In the genomic region with DNA sequence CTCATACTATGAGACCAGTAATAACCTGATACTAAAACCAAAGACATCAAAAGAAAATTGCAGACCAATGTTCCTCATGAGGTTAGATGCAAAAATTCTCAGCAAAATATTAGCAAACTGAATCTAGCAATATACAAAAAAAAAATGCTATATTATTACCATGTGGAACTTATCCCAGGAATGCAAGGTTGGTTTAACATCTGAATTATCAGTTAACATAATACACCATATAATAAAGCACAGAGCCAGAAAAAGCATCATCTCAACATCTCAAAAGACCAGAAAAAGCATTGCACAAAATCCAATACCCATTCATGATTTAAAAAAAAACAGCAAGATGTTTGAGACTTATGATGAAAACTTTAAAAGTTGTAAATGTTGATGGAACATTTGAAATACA, we compare ENCODE assay signal across 24 cellular contexts. TPM values are rescaled to one million over a fixed set of nuclear protein-coding genes. Genes with fewer than 3 reads are reported as not detected.
DNase-seq lines count a peak whose midpoint lies in the region; ATAC-seq, FAIRE-seq and TF ChIP-seq lines count a peak whose summit lies in the region.
"Had no signal": no experiment of that assay in that cellular context is flagged by ENCODE, and none has a peak within 500 bp of the region (broad histone marks: within the 10 kb centered on the region; RNA-seq: fewer than 3 reads in every experiment).

No MANE protein-coding gene starts in this region.

- H3K79me2 ChIP-seq in GM12878 (ENCODE audit: control insufficient read depth, insufficient read depth, low read length), result no peaks in the 10 kb centered on the region

- TF ChIP-seq POLR2A in GM12878 (IDR thresholded peaks at IDR 0.05; ENCODE audit: low read depth, low read length) (no peak), suprapubic skin (IDR thresholded peaks at IDR 0.05) (no peak)

- peaks cover 2% of the 10 kb centered on the region; the same call in 1 of the 2 replicates for H3K9me3 ChIP-seq in HEK293 (ENCODE audit: control insufficient read depth, insufficient read depth, low read depth, low read length)
- H3K9me3 ChIP-seq in GM12878 (replicated peaks; ENCODE audit: control insufficient read depth, insufficient read depth, low read length), result peaks cover 6% of the 10 kb centered on the region
- no peaks in the 10 kb centered on the region for H3K9me3 ChIP-seq in pancreas
- peaks cover 7% of the 10 kb centered on the region for H3K9me3 ChIP-seq in suprapubic skin
- H3K9me3 ChIP-seq: Caco-2 had no signal

- H3K27ac ChIP-seq in HEK293 (ENCODE audit: extremely low read depth, low read depth, low read length) (no peak overlapping the region), GM12878 (ENCODE audit: control insufficient read depth, insufficient read depth) (no peak overlapping the region), pancreas (no peak overlapping the region), suprapubic skin (no peak overlapping the region)
- H3K27ac ChIP-seq: 22Rv1; A549; BLaER1 treated with 17β-estradiol and CSF1 and Interleukin-3, amounts not matched to agents 10 nM and 100 nM; C4-2B had no signal

- no peak for ATAC-seq in GM12878
- no peak for ATAC-seq in pancreas
- no peak for ATAC-seq in GM21576 (IDR thresholded peaks at IDR 0.05; ENCODE audit: unreplicated experiment)
- ATAC-seq: A549; CD8-positive, alpha-beta T cell had no signal

- no peaks in the 10 kb centered on the region for H3K4me1 ChIP-seq in HEK293 (ENCODE audit: control insufficient read depth, insufficient read depth, low read length)
- no peaks in the 10 kb centered on the region for H3K4me1 ChIP-seq in GM12878 (ENCODE audit: control insufficient read depth, insufficient read depth, low read length)
- H3K4me1 ChIP-seq in pancreas, result peaks cover 0 to 5% (median 4%) of the 10 kb centered on the region in 3 donors
- no peaks in the 10 kb centered on the region for H3K4me1 ChIP-seq in suprapubic skin
- H3K4me1 ChIP-seq: BLaER1 treated with 17β-estradiol and CSF1 and Interleukin-3, amounts not matched to agents 10 nM and 100 nM; Caco-2 had no signal

- in situ Hi-C loops in GM12878 (cut with MboI), result no loop called here

- no peak overlapping the region for H3K4me3 ChIP-seq in HEK293 (ENCODE audit: low read depth, low read length)
- no peak overlapping the region for H3K4me3 ChIP-seq in GM12878
- no peak overlapping the region for H3K4me3 ChIP-seq in pancreas
- no peak overlapping the region for H3K4me3 ChIP-seq in suprapubic skin
- H3K4me3 ChIP-seq: A549; BLaER1 treated with 17β-estradiol and CSF1 and Interleukin-3, amounts not matched to agents 10 nM and 100 nM had no signal

- no peak for TF ChIP-seq EP300 in GM12878 (IDR thresholded peaks at IDR 0.05; ENCODE audit: borderline replicate concordance in 1 of 2, control insufficient read depth in 1 of 2, low read depth in 2 of 2, low read length in 2 of 2)
- no peak for TF ChIP-seq EP300 in suprapubic skin (IDR thresholded peaks at IDR 0.05)

- no peaks in the 10 kb centered on the region for H4K20me1 ChIP-seq in GM12878 (ENCODE audit: control insufficient read depth, insufficient read depth)
- H4K20me1 ChIP-seq: BLaER1 treated with 17β-estradiol and CSF1 and Interleukin-3, amounts not matched to agents 10 nM and 100 nM had no signal

- H3K36me3 ChIP-seq in HEK293 (ENCODE audit: control insufficient read depth in 2 of 2, insufficient read depth in 1 of 2, low read length in 2 of 2) (no peaks in the 10 kb centered on the region), GM12878 (ENCODE audit: control insufficient read depth in 2 of 2, insufficient read depth in 2 of 2, low read length in 1 of 2) (no peaks in the 10 kb centered on the region), pancreas (no peaks in the 10 kb centered on the region), suprapubic skin (no peaks in the 10 kb centered on the region)

- TF ChIP-seq CTCF in D721Med (IDR thresholded peaks at IDR 0.05; ENCODE audit: insufficient read depth, missing control alignments) (no peak), HEK293 (tag by site-specific recombination; IDR thresholded peaks at IDR 0.05) (no peak), GM12878 (IDR thresholded peaks at IDR 0.05 in 2 of 3, conservative IDR thresholded peaks at IDR 0.05 in 1 of 3; ENCODE audit: control insufficient read depth in 2 of 3, extremely low read depth in 1 of 3, insufficient read depth in 1 of 3, low read depth in 3 of 3, low read length in 3 of 3) (no peak), pancreas (IDR thresholded peaks at IDR 0.05) (no peak), suprapubic skin (IDR thresholded peaks at IDR 0.05) (no peak)

- no peak overlapping the region for H3K9ac ChIP-seq in GM12878 (ENCODE audit: control insufficient read depth, insufficient read depth, low read length)
- H3K9ac ChIP-seq: BLaER1 treated with 17β-estradiol and CSF1 and Interleukin-3, amounts not matched to agents 10 nM and 100 nM had no signal

- no peak for TF ChIP-seq RAD21 in GM12878 (IDR thresholded peaks at IDR 0.05; ENCODE audit: insufficient read depth, low read depth, low read length)

- POLR2A ChIA-PET in HEK293 (lab: Yijun Ruan, JAX), result no interaction called here
- POLR2A ChIA-PET in GM12878 (lab: Charles Lee), result no interaction called here

- SMC1A ChIA-PET in GM12878 (lab: Charles Lee; ENCODE audit: uncharacterized antibody, unreplicated experiment), result interaction anchor here (1.0 kb wide), 1 partner anchor 12 kb away, joined by 3 read pairs; no protein-coding TSS in a partner anchor

- intact Hi-C loops in GM12878 (cut with micrococcal nuclease; ENCODE audit: unreplicated experiment), result no loop called here
- intact Hi-C loops in pancreas (cut with DNase I), result no loop called here

- no peak overlapping the region for H2AFZ ChIP-seq in GM12878 (ENCODE audit: control insufficient read depth, low read depth, low read length)

- FAIRE-seq in D721Med (lab: Jason Lieb, UNC), result peak; percentile 98
- peak; percentile 65 for FAIRE-seq in GM12878 (lab: Jason Lieb, UNC)
- FAIRE-seq in frontal cortex (lab: Jason Lieb, UNC), result peak; percentile 3
- no peak for FAIRE-seq in pancreas (lab: Jason Lieb, UNC)
- FAIRE-seq: A549, GM12891 had no signal

- DNase-seq in D721Med (ENCODE audit: insufficient read length, low spot score), result no peak
- no peak for DNase-seq in GM12878 (ENCODE audit: low read depth, low spot score)
- DNase-seq in frontal cortex (ENCODE audit: low spot score in 2 of 2), result no peak
- no peak for DNase-seq in pancreas
- DNase-seq in suprapubic skin (ENCODE audit: low spot score in 2 of 2), result no peak
- DNase-seq: AML-193; Caco-2; Calu3; CD4-positive, alpha-beta T cell; CD8-positive, alpha-beta T cell; DMS 273 treated with DMSO at 0.1 percent for 48 hours; DMS153; DMS53; DMS79; DND-41; EL; GDM1 had no signal

- peaks cover 0 to 3% of the 10 kb centered on the region in 2 experiments; a peak in 2 of 4 replicates for H3K27me3 ChIP-seq in GM12878 (replicated peaks in 1 of 2; ENCODE audit: control insufficient read depth in 2 of 2, insufficient read depth in 2 of 2, low read length in 1 of 2)
- H3K27me3 ChIP-seq in pancreas, result no peaks in the 10 kb centered on the region
- H3K27me3 ChIP-seq in suprapubic skin, result no peaks in the 10 kb centered on the region
- H3K27me3 ChIP-seq: BLaER1 treated with 17β-estradiol and CSF1 and Interleukin-3, amounts not matched to agents 10 nM and 100 nM had no signal

- no peak overlapping the region for H3K4me2 ChIP-seq in GM12878 (ENCODE audit: control insufficient read depth, insufficient read depth)
- H3K4me2 ChIP-seq: A549; BLaER1 treated with 17β-estradiol and CSF1 and Interleukin-3, amounts not matched to agents 10 nM and 100 nM had no signal

- CTCF ChIA-PET in HEK293 (lab: Yijun Ruan, JAX), result no interaction called here
- CTCF ChIA-PET in GM12878 (lab: Yijun Ruan, JAX), result no interaction called here

- RAD21 ChIA-PET in GM12878 (lab: Charles Lee; ENCODE audit: unreplicated experiment), result no interaction called here

- no TSS peak for BruUV-seq in GM12878 (replicated peaks; lab: Mats Ljungman, UMichigan)

TF ChIP-seq in HEK293, 187 proteins besides CTCF, POLR2A, EP300 and RAD21:
- TF ChIP-seq SETDB1 (IDR thresholded peaks at IDR 0.05; ENCODE audit: insufficient read length, low read length) (peak; percentile 41), ZNF549 (tag by site-specific recombination; IDR thresholded peaks at IDR 0.05) (no peak)

TF ChIP-seq in GM12878, 131 proteins besides CTCF, POLR2A, EP300 and RAD21 (continues in another document):
- no peak for TF ChIP-seq FOXM1 (IDR thresholded peaks at IDR 0.05; ENCODE audit: low read depth, low read length)

RNA-seq across cellular contexts. Expression of a gene that starts 8.3 kb away (rescaled TPM):
- 33.4 and 36.8 TPM in 2 replicates for total RNA-seq in GM12878 (2013; cell fraction: nucleolus; rRNA removed)
- total RNA-seq in GM12878 (2014; rRNA removed) (6.5 and 7.7 TPM in 2 replicates), GM12878 (2014; rRNA removed; fragmentation: Illumina TruSeq; extraction: Trizol) (9.5 and 9.6 TPM in 2 replicates), GM12878 (2021) (12.0 and 14.4 TPM in 2 replicates), frontal cortex (13.5 TPM), pancreas (10 to 100 TPM in 1 of 6 donors, 1 to 10 TPM in 5; 7.4 to 14.2 (median 8.3) TPM), suprapubic skin (10 to 100 TPM; 22.7 to 43.5 (median 32.4) TPM)
- 5.0 TPM for polyA plus RNA-seq in GM12878 (2011; ENCODE audit: low read depth)
- polyA plus RNA-seq in GM12878 (2011; rRNA removed) (17.4 and 19.1 TPM in 2 replicates), GM12878 (2014; fragmentation: Illumina TruSeq; extraction: Trizol) (10.6 and 12.7 TPM in 2 replicates), GM12878 (2014; fragmentation: Nextera tagmentation; extraction: Ambion mirVana) (1 to 10 TPM; 1.7 to 2.7 TPM), GM12878 (2014; rRNA removed) (8.0 and 10.2 TPM in 2 replicates), GM12878 (2016; fragmentation: Nextera tagmentation; extraction: Ambion mirVana) (1 to 10 TPM; 2.1 to 2.2 TPM), pancreas (1 to 10 TPM; 4.1 to 6.0 TPM)
- 15.6 and 17.7 TPM in 2 replicates for polyA plus RNA-seq in GM12878 (2011; cell fraction: cytosol; rRNA removed)
- 24.6 and 27.5 TPM in 2 replicates for polyA plus RNA-seq in GM12878 (2011; cell fraction: nucleus; rRNA removed)
- polyA plus RNA-seq in GM12878 (2012), result 10.2 and 11.4 TPM in 2 replicates
- 42.4 and 46.8 TPM in 2 replicates for polyA minus RNA-seq in GM12878 (2011; rRNA and poly(A)+ RNA removed)
- 12.4 and 14.0 TPM in 2 replicates for polyA minus RNA-seq in GM12878 (2011; cell fraction: cytosol; rRNA and poly(A)+ RNA removed)
- 28.9 and 45.7 TPM in 2 replicates for polyA minus RNA-seq in GM12878 (2011; cell fraction: nucleus; rRNA and poly(A)+ RNA removed)
